Comparison of ENCODE assay signal across 9 cellular contexts in the genomic region with DNA sequence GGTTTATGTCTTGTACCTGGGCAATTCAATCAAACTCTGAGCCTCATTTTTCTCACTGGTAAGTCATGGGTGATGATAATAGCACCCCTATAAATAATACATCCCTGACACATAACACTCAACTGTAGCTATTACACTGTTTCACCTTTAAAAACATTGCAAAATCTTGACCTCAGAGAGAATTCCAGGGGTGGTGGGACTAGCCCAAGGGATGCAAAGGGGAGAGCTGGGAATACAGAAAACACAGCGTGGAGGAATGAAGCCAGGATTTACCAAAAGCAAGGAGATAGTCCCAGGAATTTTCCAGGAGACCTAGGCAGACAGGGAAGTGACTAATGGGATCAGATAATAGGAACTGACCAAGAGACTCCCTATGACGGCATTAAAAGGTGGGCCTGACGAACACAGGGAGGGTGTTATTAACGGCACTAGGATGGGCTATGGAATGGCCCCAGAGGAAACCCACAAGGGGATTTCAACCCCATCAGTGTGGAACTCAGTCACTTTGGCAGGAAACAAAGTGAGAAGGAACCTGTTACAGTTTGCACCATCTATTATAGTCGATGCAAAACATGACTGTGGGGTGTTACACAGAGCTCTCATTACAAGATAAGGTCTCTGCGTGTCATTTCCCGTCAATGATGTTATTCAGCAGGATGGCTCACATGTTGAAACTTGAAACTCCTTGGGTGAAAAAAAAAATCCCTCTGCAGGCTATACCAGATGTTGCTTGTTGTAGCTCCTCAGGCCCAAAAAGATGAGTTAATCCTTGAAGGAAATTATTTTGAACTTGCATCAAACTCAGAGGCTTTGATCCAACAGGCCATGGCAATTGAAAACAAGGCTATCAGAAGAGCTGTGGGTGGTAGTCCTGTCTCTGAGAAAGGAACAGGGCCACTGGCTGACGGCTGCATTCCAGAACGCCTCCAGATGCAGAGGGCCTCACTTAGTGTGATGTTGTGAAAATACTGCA. TPM values are rescaled to one million over a fixed set of nuclear protein-coding genes. Genes with fewer than 3 reads are reported as not detected.
A peak's percentile ranks its signal among the peaks of the same experiment; 100 is the strongest.
DNase-seq lines count a peak whose midpoint lies in the region; ATAC-seq and TF ChIP-seq lines count a peak whose summit lies in the region.
"Had no signal": no experiment of that assay in that cellular context is flagged by ENCODE, and none has a peak within 500 bp of the region (broad histone marks: within the 10 kb centered on the region; RNA-seq: fewer than 3 reads in every experiment).

No MANE protein-coding gene starts in this region.

- no peaks in the 10 kb centered on the region for H3K9me3 Mint-ChIP-seq in activated naive CD4-positive, alpha-beta T cell treated with anti-CD3 and anti-CD28 coated beads for 36 hours
- H3K9me3 Mint-ChIP-seq: brain had no signal

- DNase-seq in activated naive CD4-positive, alpha-beta T cell treated with anti-CD3 and anti-CD28 coated beads for 36 hours: peak; percentile 59
- DNase-seq in activated naive CD4-positive, alpha-beta T cell (lab: John Stamatoyannopoulos, UW): no peak
- DNase-seq in RPMI7951 (ENCODE audit: low read depth): peak; percentile 86
- DNase-seq in foreskin fibroblast: peak; percentile 91 to 94
- peak; percentile 24 for DNase-seq in stimulated activated CD8-positive, alpha-beta memory T cell treated with anti-CD3 and anti-CD28 coated beads, Interleukin-4, amount 100 ng/mL, for 48 hours
- DNase-seq in OCI-M2 (lab: John Stamatoyannopoulos, UW; ENCODE audit: unreplicated experiment): no peak
- DNase-seq in hippocampal formation (lab: John Stamatoyannopoulos, UW): no peak

- no peak for TF ChIP-seq CTCF in foreskin fibroblast (IDR thresholded peaks at IDR 0.05; ENCODE audit: low read depth, low read length)

- intact Hi-C loops in activated naive CD4-positive, alpha-beta T cell treated with anti-CD3 and anti-CD28 coated beads for 36 hours (cut with micrococcal nuclease): loop anchor here (1.0 to 10.0 kb wide), 8 partner anchors 19 to 548 kb away; a partner anchor contains a TSS

- peaks cover 25% of the 10 kb centered on the region for H3K27me3 Mint-ChIP-seq in activated naive CD4-positive, alpha-beta T cell treated with anti-CD3 and anti-CD28 coated beads for 36 hours (ENCODE audit: low read depth)

- H3K4me3 ChIP-seq in foreskin fibroblast (ENCODE audit: low read depth in 1 of 2, low read length in 2 of 2): peak overlapping the region in 1 of 2 donors; percentile 1

- H3K36me3 Mint-ChIP-seq in activated naive CD4-positive, alpha-beta T cell treated with anti-CD3 and anti-CD28 coated beads for 36 hours (ENCODE audit: low read depth): no peaks in the 10 kb centered on the region
- H3K36me3 Mint-ChIP-seq: brain had no signal

- CTCF ChIA-PET in activated naive CD4-positive, alpha-beta T cell treated with anti-CD3 and anti-CD28 coated beads for 36 hours (lab: Charles Lee): interaction anchor here (0.6 to 0.9 kb wide), 8 partner anchors 17 to 1060 kb away, joined by 3 to 5 read pairs (median 3); no protein-coding TSS in a partner anchor

- peaks cover 9% of the 10 kb centered on the region for H3K4me1 Mint-ChIP-seq in activated naive CD4-positive, alpha-beta T cell treated with anti-CD3 and anti-CD28 coated beads for 36 hours (ENCODE audit: low read depth)

- H3K27ac Mint-ChIP-seq in activated naive CD4-positive, alpha-beta T cell treated with anti-CD3 and anti-CD28 coated beads for 36 hours: peak overlapping the region; percentile 43

- ATAC-seq in HG02870 (IDR thresholded peaks at IDR 0.05; ENCODE audit: unreplicated experiment): peak; percentile 70

- H3K4me3 Mint-ChIP-seq in activated naive CD4-positive, alpha-beta T cell treated with anti-CD3 and anti-CD28 coated beads for 36 hours: no peak overlapping the region
- H3K4me3 Mint-ChIP-seq: brain had no signal

RNA-seq across cellular contexts. Expression of a gene that starts 58.7 kb away (rescaled TPM):
- total RNA-seq in activated naive CD4-positive, alpha-beta T cell treated with anti-CD3 and anti-CD28 coated beads for 36 hours: 1 to 10 TPM; 4.1 to 4.9 TPM
- 2.6 and 4.8 TPM in 2 replicates for total RNA-seq in RPMI7951 (2014; rRNA removed; shearing (Covaris generic))

Comparison
In these comparisons a context has a peak if more than half of its experiments do, and no peak if none do; other contexts are left out.
1. DNase-seq: peak in activated naive CD4-positive, alpha-beta T cell treated with anti-CD3 and anti-CD28 coated beads for 36 hours (single experiment), RPMI7951 (single experiment), foreskin fibroblast (2 of 2) and stimulated activated CD8-positive, alpha-beta memory T cell treated with anti-CD3 and anti-CD28 coated beads, Interleukin-4, amount 100 ng/mL, for 48 hours (single experiment); none in activated naive CD4-positive, alpha-beta T cell (0 of 4), OCI-M2 (single experiment) and hippocampal formation (0 of 2).